8 cellular contexts compared by ENCODE assay signal in the genomic region with DNA sequence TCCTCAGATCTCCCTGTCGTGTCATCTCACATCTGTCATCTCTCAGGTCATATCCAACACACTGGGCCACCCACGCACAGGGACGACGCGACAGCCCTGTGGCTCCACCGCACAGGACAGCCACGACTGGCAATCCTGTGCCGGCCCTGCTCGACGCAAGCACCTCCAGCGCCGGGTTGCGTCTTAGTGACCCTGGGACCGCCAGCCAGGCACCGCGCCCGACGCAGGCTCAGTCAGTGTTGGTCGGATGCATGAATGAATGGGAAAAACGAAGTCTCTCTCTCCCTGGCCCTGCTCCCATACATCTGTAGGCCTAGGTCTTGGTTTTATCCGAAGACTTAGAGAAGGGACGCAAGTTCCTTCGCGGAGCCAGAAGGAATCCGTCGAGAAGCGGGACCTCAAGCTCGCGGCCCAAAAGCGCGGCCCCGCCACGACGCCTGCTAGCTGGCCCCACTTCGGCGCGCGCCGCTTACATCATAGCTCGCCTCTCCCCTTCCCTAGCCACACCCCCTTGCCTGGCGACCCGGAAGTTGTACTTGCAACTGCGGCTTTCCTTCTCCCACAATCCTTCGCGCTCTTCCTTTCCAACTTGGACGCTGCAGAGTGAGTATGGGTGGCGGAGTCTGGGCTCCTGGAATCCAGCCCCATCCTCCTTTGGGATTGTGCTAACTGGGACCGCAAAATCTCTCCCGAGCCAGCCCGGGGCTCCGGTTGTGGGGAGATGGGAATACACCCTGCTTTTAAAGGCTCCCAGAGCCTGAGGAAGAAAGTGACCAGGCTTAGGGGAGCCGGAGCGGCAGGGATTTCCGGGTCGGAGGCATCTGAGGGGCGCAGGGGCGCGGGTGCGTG. TPM values are rescaled to one million over a fixed set of nuclear protein-coding genes. Genes with fewer than 3 reads are reported as not detected.
DNase-seq lines count a peak whose midpoint lies in the region; ATAC-seq and TF ChIP-seq lines count a peak whose summit lies in the region.

Gene RPL31 (plus strand): TSS at position 577 of the 849 bp plus-strand sequence. CDS start 413 bp downstream, outside the sequence.

- peak within 1 kb of the TSS; percentile 96 for H3K27ac Mint-ChIP-seq in WTC11

- peak within 1 kb of the TSS; percentile 86 for H2AFZ ChIP-seq in smooth muscle cell (ENCODE audit: low read depth)

- H3K9ac ChIP-seq in smooth muscle cell (ENCODE audit: low read depth): peak within 1 kb of the TSS; percentile 94

- peaks cover 41% of the 10 kb centered on the region for H3K4me1 Mint-ChIP-seq in WTC11

- no peaks in the 10 kb centered on the region for H3K9me3 Mint-ChIP-seq in WTC11

- peaks cover 12% of the 10 kb centered on the region for H3K27me3 Mint-ChIP-seq in WTC11 (ENCODE audit: low read depth)

- H4K20me1 ChIP-seq in smooth muscle cell (ENCODE audit: low read depth): peaks cover 45% of the 10 kb centered on the region

- TF ChIP-seq CTCF in AG04450 (IDR thresholded peaks at IDR 0.05; ENCODE audit: low read depth, low read length) (no peak), WTC11 (IDR thresholded peaks at IDR 0.05) (no peak), cardiac fibroblast (IDR thresholded peaks at IDR 0.05; ENCODE audit: low read depth, low read length) (no peak), smooth muscle cell (IDR thresholded peaks at IDR 0.05; ENCODE audit: borderline replicate concordance, insufficient read depth, poor library complexity, severe bottlenecking) (no peak)

- H3K4me2 ChIP-seq in smooth muscle cell: peak within 1 kb of the TSS; percentile 96

- peak within 1 kb of the TSS; percentile 98 for H3K4me3 Mint-ChIP-seq in WTC11

- H3K4me3 ChIP-seq in AG04450 (ENCODE audit: low read depth, low read length): peak within 1 kb of the TSS; percentile 96
- peak within 1 kb of the TSS; percentile 89 to 92 for H3K4me3 ChIP-seq in cardiac fibroblast (replicated peaks in 1 of 2; ENCODE audit: low read depth in 2 of 2, low read length in 2 of 2)
- H3K4me3 ChIP-seq in smooth muscle cell: peak within 1 kb of the TSS; percentile 92

- peaks cover 15% of the 10 kb centered on the region for H3K4me1 ChIP-seq in smooth muscle cell (ENCODE audit: low read depth)

- peak; percentile 90 for DNase-seq in AG04450 (ENCODE audit: low read depth, low spot score)
- peak; percentile 89 for DNase-seq in NCI-H226
- peak; percentile 97 for DNase-seq in WTC11 (ENCODE audit: low spot score)
- peak; percentile 98 for DNase-seq in cardiac fibroblast (ENCODE audit: low read depth in 2 of 2)
- DNase-seq in iPS-NIHi7 (ENCODE audit: extremely low spot score): peak; percentile 98
- DNase-seq in smooth muscle cell (lab: John Stamatoyannopoulos, UW; ENCODE audit: unreplicated experiment): peak; percentile 84

- H3K9me3 ChIP-seq in AG04450 (ENCODE audit: control insufficient read depth, insufficient read depth, low read length) (peaks cover 4% of the 10 kb centered on the region; the same call in 1 of the 2 replicates), smooth muscle cell (replicated peaks; ENCODE audit: low read depth) (no peaks in the 10 kb centered on the region)

- CTCF ChIA-PET in AG04450 (lab: Charles Lee) (interaction anchor here (1.1 to 3.9 kb wide), 5 partner anchors 10 to 396 kb away, joined by 3 to 32 read pairs (median 9); no protein-coding TSS in a partner anchor), WTC11 (lab: Charles Lee) (interaction anchor here (1.0 to 2.2 kb wide), 6 partner anchors 11 to 272 kb away, joined by 3 to 9 read pairs (median 4); no protein-coding TSS in a partner anchor)

- H3K79me2 ChIP-seq in smooth muscle cell (ENCODE audit: low read depth): peaks cover 47% of the 10 kb centered on the region

- H3K36me3 ChIP-seq in smooth muscle cell (ENCODE audit: low read depth): peaks cover 10% of the 10 kb centered on the region

- ATAC-seq in GM18909 (IDR thresholded peaks at IDR 0.05; ENCODE audit: poor library complexity, unreplicated experiment): peak; percentile 98
- peak; percentile 99 for ATAC-seq in HG03175 (IDR thresholded peaks at IDR 0.05; ENCODE audit: unreplicated experiment)
- peak; percentile 82 for ATAC-seq in WTC11

- peaks cover 46% of the 10 kb centered on the region for H3K36me3 Mint-ChIP-seq in WTC11

- H3K27ac ChIP-seq in AG04450 (ENCODE audit: low read depth, low read length) (peak within 1 kb of the TSS; percentile 88), smooth muscle cell (ENCODE audit: low read depth) (peak within 1 kb of the TSS; percentile 91)

- H3F3A ChIP-seq in smooth muscle cell (ENCODE audit: low read depth): peaks cover 26% of the 10 kb centered on the region

- WGBS in smooth muscle cell (ENCODE audit: low lambda C conversion rate): 5% methylated on average over 59 of the region's 59 CpGs

- H3K27me3 ChIP-seq in AG04450 (ENCODE audit: control insufficient read depth, insufficient read depth, low read length) (no peaks in the 10 kb centered on the region), smooth muscle cell (ENCODE audit: low read depth) (no peaks in the 10 kb centered on the region)

- POLR2A ChIA-PET in AG04450 (lab: Yijun Ruan, JAX): interaction anchor here (0.6 to 2.0 kb wide), 14 partner anchors 8 to 804 kb away, joined by 3 to 7 read pairs (median 4); partner anchors contain the start of gene PDCL3
- POLR2A ChIA-PET in WTC11 (lab: Charles Lee): interaction anchor here (0.6 to 1.0 kb wide), 4 partner anchors 11 to 201 kb away, joined by 3 read pairs; partner anchors contain the start of gene TBC1D8

TF ChIP-seq in WTC11, 78 proteins besides CTCF, POLR2A, EP300 and RAD21 (continues in another document):
- TF ChIP-seq NR3C1 (CRISPR knock-in tag; conservative IDR thresholded peaks at IDR 0.05; ENCODE audit: low read depth) (no peak), MXD4 (CRISPR knock-in tag; IDR thresholded peaks at IDR 0.05; ENCODE audit: borderline replicate concordance) (no peak), MYBL2 (CRISPR knock-in tag; IDR thresholded peaks at IDR 0.05) (no peak; the same call in 1 of the 2 replicates), NR2C2 (CRISPR knock-in tag; IDR thresholded peaks at IDR 0.05) (peak; percentile 93), ZNF416 (CRISPR knock-in tag; IDR thresholded peaks at IDR 0.05) (no peak), ZNF425 (CRISPR knock-in tag; conservative IDR thresholded peaks at IDR 0.05) (no peak), TEAD1 (CRISPR knock-in tag; IDR thresholded peaks at IDR 0.05) (peak; percentile 97), SMAD3 (CRISPR knock-in tag; IDR thresholded peaks at IDR 0.05; ENCODE audit: borderline replicate concordance) (0 out of 2 replicates have a peak, but pooled peaks have one; percentile 21)
- TF ChIP-seq, protein P1, sequence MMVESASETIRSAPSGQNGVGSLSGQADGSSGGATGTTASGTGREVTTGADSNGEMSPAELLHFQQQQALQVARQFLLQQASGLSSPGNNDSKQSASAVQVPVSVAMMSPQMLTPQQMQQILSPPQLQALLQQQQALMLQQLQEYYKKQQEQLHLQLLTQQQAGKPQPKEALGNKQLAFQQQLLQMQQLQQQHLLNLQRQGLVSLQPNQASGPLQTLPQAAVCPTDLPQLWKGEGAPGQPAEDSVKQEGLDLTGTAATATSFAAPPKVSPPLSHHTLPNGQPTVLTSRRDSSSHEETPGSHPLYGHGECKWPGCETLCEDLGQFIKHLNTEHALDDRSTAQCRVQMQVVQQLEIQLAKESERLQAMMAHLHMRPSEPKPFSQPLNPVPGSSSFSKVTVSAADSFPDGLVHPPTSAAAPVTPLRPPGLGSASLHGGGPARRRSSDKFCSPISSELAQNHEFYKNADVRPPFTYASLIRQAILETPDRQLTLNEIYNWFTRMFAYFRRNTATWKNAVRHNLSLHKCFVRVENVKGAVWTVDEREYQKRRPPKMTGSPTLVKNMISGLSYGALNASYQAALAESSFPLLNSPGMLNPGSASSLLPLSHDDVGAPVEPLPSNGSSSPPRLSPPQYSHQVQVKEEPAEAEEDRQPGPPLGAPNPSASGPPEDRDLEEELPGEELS (CRISPR knock-in tag; IDR thresholded peaks at IDR 0.05): peak; percentile 79
- TF ChIP-seq, protein P2, sequence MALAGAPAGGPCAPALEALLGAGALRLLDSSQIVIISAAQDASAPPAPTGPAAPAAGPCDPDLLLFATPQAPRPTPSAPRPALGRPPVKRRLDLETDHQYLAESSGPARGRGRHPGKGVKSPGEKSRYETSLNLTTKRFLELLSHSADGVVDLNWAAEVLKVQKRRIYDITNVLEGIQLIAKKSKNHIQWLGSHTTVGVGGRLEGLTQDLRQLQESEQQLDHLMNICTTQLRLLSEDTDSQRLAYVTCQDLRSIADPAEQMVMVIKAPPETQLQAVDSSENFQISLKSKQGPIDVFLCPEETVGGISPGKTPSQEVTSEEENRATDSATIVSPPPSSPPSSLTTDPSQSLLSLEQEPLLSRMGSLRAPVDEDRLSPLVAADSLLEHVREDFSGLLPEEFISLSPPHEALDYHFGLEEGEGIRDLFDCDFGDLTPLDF (CRISPR knock-in tag; IDR thresholded peaks at IDR 0.05): 0 out of 2 replicates have a peak, but pooled peaks have one; percentile 28
- TF ChIP-seq, protein P3, sequence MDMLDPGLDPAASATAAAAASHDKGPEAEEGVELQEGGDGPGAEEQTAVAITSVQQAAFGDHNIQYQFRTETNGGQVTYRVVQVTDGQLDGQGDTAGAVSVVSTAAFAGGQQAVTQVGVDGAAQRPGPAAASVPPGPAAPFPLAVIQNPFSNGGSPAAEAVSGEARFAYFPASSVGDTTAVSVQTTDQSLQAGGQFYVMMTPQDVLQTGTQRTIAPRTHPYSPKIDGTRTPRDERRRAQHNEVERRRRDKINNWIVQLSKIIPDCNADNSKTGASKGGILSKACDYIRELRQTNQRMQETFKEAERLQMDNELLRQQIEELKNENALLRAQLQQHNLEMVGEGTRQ (CRISPR knock-in tag; IDR thresholded peaks at IDR 0.05): peak; percentile 28; the same call in 1 of the 2 replicates

RNA-seq across cellular contexts. Expression of gene RPL31, which starts in this region (rescaled TPM):
- 2,534 and 2,992 TPM in 2 replicates for polyA plus RNA-seq in AG04450 (2011; rRNA removed)
- 242 and 285 TPM in 2 replicates for polyA minus RNA-seq in AG04450 (2011; rRNA and poly(A)+ RNA removed)
- 1,590 to 1,874 TPM (median 1,822 TPM) in 3 replicates for total RNA-seq in WTC11 (2021)
- total RNA-seq in smooth muscle cell: 1,508 and 1,659 TPM in 2 replicates
- polyA plus RNA-seq in smooth muscle cell: 1,292 and 1,320 TPM in 2 replicates

Comparison
In these comparisons a context has a peak if more than half of its experiments do, and no peak if none do; other contexts are left out.
1. Peak in every context shown above with its lines: DNase-seq, ATAC-seq, H3K4me3 ChIP-seq and H3K27ac ChIP-seq.